Comparison of ENCODE assay signal across 13 cellular contexts in the genomic region with DNA sequence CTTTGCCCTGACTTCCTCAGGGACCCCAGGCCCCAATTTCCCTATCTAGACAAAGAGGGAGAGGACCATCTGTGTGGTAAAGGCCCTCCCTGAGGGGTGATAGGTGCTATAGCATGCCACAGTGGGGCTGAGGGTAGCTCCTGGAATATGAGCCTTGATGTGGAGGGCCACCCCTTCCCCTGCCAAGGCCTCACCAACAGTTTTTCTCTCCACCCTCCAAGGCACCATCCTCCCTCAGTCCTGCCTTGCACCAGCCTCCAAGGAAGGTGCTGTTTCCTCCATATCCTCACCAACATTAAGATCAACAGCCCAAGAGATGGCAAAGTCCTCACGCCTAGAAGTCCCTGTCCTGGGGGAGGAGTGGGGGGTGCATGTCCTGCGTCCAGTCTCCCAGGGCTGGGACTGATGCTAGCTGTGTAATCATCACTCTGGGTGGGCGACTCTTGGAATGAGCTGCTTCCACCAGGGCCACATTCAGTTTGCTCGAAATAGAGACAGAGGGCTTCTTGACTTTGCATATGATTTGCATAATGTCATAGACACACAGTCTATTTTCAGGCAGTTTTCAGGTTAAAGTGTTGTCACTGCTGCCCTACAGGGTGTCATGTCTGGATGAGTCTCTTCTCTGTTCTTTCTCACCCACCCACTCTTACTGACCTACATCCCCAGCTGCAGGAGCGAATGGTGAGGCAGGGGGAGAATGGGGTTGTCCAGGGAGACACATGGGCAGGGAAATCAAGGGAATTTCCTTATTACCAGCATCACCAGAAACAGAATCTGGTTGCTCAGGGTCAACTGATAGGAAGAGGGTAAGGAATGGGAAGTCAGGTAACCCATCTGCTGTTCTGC. TPM values are rescaled to one million over a fixed set of nuclear protein-coding genes. Genes with fewer than 3 reads are reported as not detected.
A peak's percentile ranks its signal among the peaks of the same experiment; 100 is the strongest.
DNase-seq lines count a peak whose midpoint lies in the region; ATAC-seq and TF ChIP-seq lines count a peak whose summit lies in the region.
"Had no signal": no experiment of that assay in that cellular context is flagged by ENCODE, and none has a peak within 500 bp of the region (broad histone marks: within the 10 kb centered on the region; RNA-seq: fewer than 3 reads in every experiment).

No MANE protein-coding gene starts in this region.

- H3K4me2 ChIP-seq in trophoblast cell (ENCODE audit: low read length) (no peak overlapping the region), H9 (ENCODE audit: insufficient read depth, insufficient read length, low read length) (no peak overlapping the region)

- no peak overlapping the region for H3K23ac ChIP-seq in trophoblast cell (ENCODE audit: low read length)
- no peak overlapping the region for H3K23ac ChIP-seq in H9 (ENCODE audit: insufficient read length, low read depth, low read length)

- no peak overlapping the region for H3T11ph ChIP-seq in H9 (ENCODE audit: low read length)

- H3K56ac ChIP-seq in H9 (ENCODE audit: insufficient read length, low read depth, low read length) = no peak overlapping the region

- H2AFZ ChIP-seq in trophoblast cell (ENCODE audit: insufficient read depth, low read length, poor library complexity) (no peak overlapping the region), H9 (ENCODE audit: low read length) (no peak overlapping the region)

- no peaks in the 10 kb centered on the region for H3K9me3 ChIP-seq in trophoblast cell (ENCODE audit: insufficient read depth, low read depth, low read length)
- no peaks in the 10 kb centered on the region for H3K9me3 ChIP-seq in H9 (ENCODE audit: control insufficient read depth, low read depth, low read length)
- H3K9me3 ChIP-seq: Peyer's patch had no signal

- CTCF ChIA-PET in activated CD8-positive, alpha-beta memory T cell treated with anti-CD3 and anti-CD28 coated beads, Interleukin-2, amount 10 ng/mL, durations not matched to agents 7 days and 5 days (lab: Charles Lee) = interaction anchor here (0.8 to 7.1 kb wide), 6 partner anchors 9 to 56 kb away, joined by 3 to 43 read pairs (median 5); partner anchors contain the start of gene ACVRL1

- H4K91ac ChIP-seq in trophoblast cell (ENCODE audit: low read depth, low read length) (peak overlapping the region; percentile 45), H9 (ENCODE audit: insufficient read length, low read depth, low read length) (no peak overlapping the region)

- no peak overlapping the region for H2BK20ac ChIP-seq in H9 (ENCODE audit: low read depth, low read length, poor library complexity, severe bottlenecking)

- no peaks in the 10 kb centered on the region for H3K9me3 Mint-ChIP-seq in activated CD8-positive, alpha-beta memory T cell treated with anti-CD3 and anti-CD28 coated beads, Interleukin-2, amount 10 ng/mL, durations not matched to agents 7 days and 5 days (ENCODE audit: low read depth)
- H3K9me3 Mint-ChIP-seq in H9 = no peaks in the 10 kb centered on the region
- H3K9me3 Mint-ChIP-seq: activated naive CD8-positive, alpha-beta T cell treated with anti-CD3 and anti-CD28 coated beads, Interleukin-2, amount 10 ng/mL, durations not matched to agents 7 days and 5 days had no signal

- H2AK5ac ChIP-seq in trophoblast cell (ENCODE audit: low read length) = no peak overlapping the region
- H2AK5ac ChIP-seq in H9 (ENCODE audit: insufficient read length, low read length) = no peak overlapping the region

- peaks cover 8 to 15% of the 10 kb centered on the region in 2 experiments for H3K4me1 ChIP-seq in trophoblast cell (ENCODE audit: control insufficient read depth in 1 of 2, insufficient read depth in 2 of 2, low read length in 2 of 2)
- no peaks in the 10 kb centered on the region; the same call in 1 of the 2 replicates for H3K4me1 ChIP-seq in H9 (ENCODE audit: insufficient read depth, low read length)

- no peak overlapping the region for H3K18ac ChIP-seq in trophoblast cell (ENCODE audit: low read length)
- H3K18ac ChIP-seq in H9 (ENCODE audit: insufficient read length, low read depth, low read length) = no peak overlapping the region

- peak; percentile 50 for ATAC-seq in GM21619 (IDR thresholded peaks at IDR 0.05; ENCODE audit: unreplicated experiment)
- no peak for ATAC-seq in activated CD8-positive, alpha-beta memory T cell treated with anti-CD3 and anti-CD28 coated beads, Interleukin-2, amount 10 ng/mL, durations not matched to agents 7 days and 5 days

- no peak overlapping the region for H2BK15ac ChIP-seq in H9 (ENCODE audit: low read depth, low read length)

- H3K4ac ChIP-seq in trophoblast cell (ENCODE audit: low read depth, low read length) = no peak overlapping the region
- no peak overlapping the region for H3K4ac ChIP-seq in H9 (ENCODE audit: low read depth, low read length)

- H3K14ac ChIP-seq in trophoblast cell (ENCODE audit: low read length) = no peak overlapping the region
- H3K14ac ChIP-seq in H9 (ENCODE audit: insufficient read depth, low read length) = no peak overlapping the region

- no peak overlapping the region for H3K4me3 Mint-ChIP-seq in activated CD8-positive, alpha-beta memory T cell treated with anti-CD3 and anti-CD28 coated beads, Interleukin-2, amount 10 ng/mL, durations not matched to agents 7 days and 5 days
- no peak overlapping the region for H3K4me3 Mint-ChIP-seq in H9
- H3K4me3 Mint-ChIP-seq: activated naive CD8-positive, alpha-beta T cell treated with anti-CD3 and anti-CD28 coated beads, Interleukin-2, amount 10 ng/mL, durations not matched to agents 7 days and 5 days had no signal

- DNase-seq in GM13976 (ENCODE audit: low spot score) (peak; percentile 60), NCI-H526 treated with DMSO at 0.1 percent for 48 hours (lab: John Stamatoyannopoulos, UW) (peak; percentile 95), trophoblast cell (peak in 1 of 2 donors; percentile 13), H9 (no peak), 8988T (no peak)
- DNase-seq in activated CD8-positive, alpha-beta memory T cell treated with anti-CD3 and anti-CD28 coated beads, Interleukin-2, amount 10 ng/mL, durations not matched to agents 7 days and 5 days = no peak
- DNase-seq in activated T-cell treated with anti-CD3 and anti-CD28 coated beads, Interleukin-2, amount 50 U/mL, for 48 hours = no peak
- DNase-seq: activated CD8-positive, alpha-beta memory T cell treated with anti-CD3 and anti-CD28 coated beads for 24 hours; activated naive CD8-positive, alpha-beta T cell treated with anti-CD3 and anti-CD28 coated beads, Interleukin-2, amount 10 ng/mL, durations not matched to agents 7 days and 5 days had no signal

- no peak overlapping the region for H3K4me3 ChIP-seq in trophoblast cell (ENCODE audit: low read depth, low read length)
- H3K4me3 ChIP-seq: Peyer's patch had no signal

- peaks cover 7% of the 10 kb centered on the region for H3K79me1 ChIP-seq in trophoblast cell (ENCODE audit: low read length)
- H3K79me1 ChIP-seq in H9 (ENCODE audit: insufficient read depth, low read depth, low read length, poor library complexity, severe bottlenecking) = no peaks in the 10 kb centered on the region

- no peaks in the 10 kb centered on the region for H3K36me3 ChIP-seq in trophoblast cell (ENCODE audit: control insufficient read depth in 1 of 2, insufficient read depth in 2 of 2, low read length in 2 of 2)
- H3K36me3 ChIP-seq: Peyer's patch had no signal

- peaks cover 4% of the 10 kb centered on the region for H3K4me1 Mint-ChIP-seq in activated CD8-positive, alpha-beta memory T cell treated with anti-CD3 and anti-CD28 coated beads, Interleukin-2, amount 10 ng/mL, durations not matched to agents 7 days and 5 days
- peaks cover 19 to 35% of the 10 kb centered on the region in 2 experiments for H3K4me1 Mint-ChIP-seq in H9

- H2BK120ac ChIP-seq in trophoblast cell (ENCODE audit: insufficient read depth, low read length, poor library complexity) (no peak overlapping the region), H9 (ENCODE audit: low read depth, low read length, poor library complexity, severe bottlenecking) (no peak overlapping the region)

- TF ChIP-seq CTCF in GM13976 (IDR thresholded peaks at IDR 0.05; ENCODE audit: borderline replicate concordance, control extremely low read depth, extremely low read depth, insufficient read depth, missing control alignments) (no peak), H9 (conservative IDR thresholded peaks at IDR 0.05) (no peak)

- no peaks in the 10 kb centered on the region for H3K36me3 Mint-ChIP-seq in activated CD8-positive, alpha-beta memory T cell treated with anti-CD3 and anti-CD28 coated beads, Interleukin-2, amount 10 ng/mL, durations not matched to agents 7 days and 5 days
- no peaks in the 10 kb centered on the region for H3K36me3 Mint-ChIP-seq in H9 (ENCODE audit: insufficient read depth in 1 of 3, low read depth in 3 of 3)
- H3K36me3 Mint-ChIP-seq: activated naive CD8-positive, alpha-beta T cell treated with anti-CD3 and anti-CD28 coated beads, Interleukin-2, amount 10 ng/mL, durations not matched to agents 7 days and 5 days had no signal

- H3K27ac ChIP-seq in trophoblast cell (ENCODE audit: low read depth, low read length) (no peak overlapping the region), H9 (ENCODE audit: insufficient read length, low read depth, low read length) (no peak overlapping the region)

- H3K79me2 ChIP-seq in trophoblast cell (ENCODE audit: control insufficient read depth, insufficient read depth, low read length, poor library complexity) = no peaks in the 10 kb centered on the region
- no peaks in the 10 kb centered on the region for H3K79me2 ChIP-seq in H9 (ENCODE audit: insufficient read depth, low read length)

- H3K9ac ChIP-seq in trophoblast cell (ENCODE audit: low read length) (no peak overlapping the region), H9 (ENCODE audit: extremely low read depth, insufficient read length, low read length) (no peak overlapping the region)

- H3K23me2 ChIP-seq in H9 (ENCODE audit: insufficient read length, low read depth, low read length, poor library complexity, severe bottlenecking) = no peaks in the 10 kb centered on the region

- H2BK12ac ChIP-seq in trophoblast cell (ENCODE audit: low read length) (peak overlapping the region; percentile 4), H9 (ENCODE audit: insufficient read length, low read depth, low read length) (no peak overlapping the region)

- H3K27ac Mint-ChIP-seq in activated CD8-positive, alpha-beta memory T cell treated with anti-CD3 and anti-CD28 coated beads, Interleukin-2, amount 10 ng/mL, durations not matched to agents 7 days and 5 days = no peak overlapping the region
- no peak overlapping the region for H3K27ac Mint-ChIP-seq in H9
- H3K27ac Mint-ChIP-seq: activated naive CD8-positive, alpha-beta T cell treated with anti-CD3 and anti-CD28 coated beads, Interleukin-2, amount 10 ng/mL, durations not matched to agents 7 days and 5 days had no signal

- no peak overlapping the region for H4K5ac ChIP-seq in H9 (ENCODE audit: insufficient read length, low read depth, low read length)

- H3K27me3 ChIP-seq in trophoblast cell (ENCODE audit: insufficient read depth, low read length) (no peaks in the 10 kb centered on the region), H9 (ENCODE audit: insufficient read depth, low read length) (no peaks in the 10 kb centered on the region)
- H3K27me3 ChIP-seq: Peyer's patch had no signal

- WGBS in trophoblast cell (ENCODE audit: extremely low coverage, insufficient coverage, insufficient read length) = no CpG with 5 or more reads among the region's 5 CpGs
- WGBS in H9 (ENCODE audit: extremely low coverage, insufficient read length, low lambda C conversion rate) = no CpG with 5 or more reads among the region's 5 CpGs

- no peak overlapping the region for H4K12ac ChIP-seq in trophoblast cell (ENCODE audit: low read depth, low read length)

- H4K8ac ChIP-seq in trophoblast cell (ENCODE audit: low read depth, low read length) (no peak overlapping the region), H9 (replicated peaks; ENCODE audit: insufficient read length, low read depth, low read length) (no peak overlapping the region)

- H4K20me1 ChIP-seq in H9 (ENCODE audit: control insufficient read depth, insufficient read depth, insufficient read length) = no peaks in the 10 kb centered on the region

- in situ Hi-C loops in GM13976 (cut with MboI; ENCODE audit: low sequenced_read_pairs, unreplicated experiment) = no loop called here

- no peak overlapping the region for H2BK5ac ChIP-seq in trophoblast cell (ENCODE audit: low read depth, low read length, poor library complexity)
- no peak overlapping the region for H2BK5ac ChIP-seq in H9 (ENCODE audit: insufficient read length, low read length)

- peaks cover 12% of the 10 kb centered on the region for H3K27me3 Mint-ChIP-seq in activated CD8-positive, alpha-beta memory T cell treated with anti-CD3 and anti-CD28 coated beads, Interleukin-2, amount 10 ng/mL, durations not matched to agents 7 days and 5 days
- peaks cover 33% of the 10 kb centered on the region for H3K27me3 Mint-ChIP-seq in H9 (ENCODE audit: low read depth)

RNA-seq across cellular contexts. Expression of gene ACVRL1, which starts 17.5 kb away (rescaled TPM):
- 2.8 and 3.1 TPM in 2 replicates for polyA plus RNA-seq in trophoblast cell (2013)
- not detected for total RNA-seq in activated CD8-positive, alpha-beta memory T cell treated with anti-CD3 and anti-CD28 coated beads, Interleukin-2, amount 10 ng/mL, durations not matched to agents 7 days and 5 days
- total RNA-seq in H9 (2021) = not detected in 2 replicates
- total RNA-seq: activated naive CD8-positive, alpha-beta T cell treated with anti-CD3 and anti-CD28 coated beads, Interleukin-2, amount 10 ng/mL, durations not matched to agents 7 days and 5 days had no signal

RNA-seq across cellular contexts. Expression of gene ACVR1B, which starts 26.7 kb away (rescaled TPM):
- polyA plus RNA-seq in trophoblast cell (2013) = 8.2 TPM in 2 replicates
- 1 to 10 TPM; 3.5 to 4.3 TPM for total RNA-seq in activated CD8-positive, alpha-beta memory T cell treated with anti-CD3 and anti-CD28 coated beads, Interleukin-2, amount 10 ng/mL, durations not matched to agents 7 days and 5 days
- 15.6 and 16.3 TPM in 2 replicates for total RNA-seq in H9 (2021)

RNA-seq across cellular contexts. Expression of gene ANKRD33, which starts 36.9 kb away (rescaled TPM):
- 0.17 and 0.38 TPM in 2 replicates for polyA plus RNA-seq in trophoblast cell (2013)
- total RNA-seq in activated CD8-positive, alpha-beta memory T cell treated with anti-CD3 and anti-CD28 coated beads, Interleukin-2, amount 10 ng/mL, durations not matched to agents 7 days and 5 days = not detected
- total RNA-seq in H9 (2021) = 0.61 and 0.81 TPM in 2 replicates
- total RNA-seq: activated naive CD8-positive, alpha-beta T cell treated with anti-CD3 and anti-CD28 coated beads, Interleukin-2, amount 10 ng/mL, durations not matched to agents 7 days and 5 days; M059J; Peyer's patch; renal cortical epithelial cell had no signal

Comparison
In these comparisons a context has a peak if more than half of its experiments do, and no peak if none do; other contexts are left out.
1. DNase-seq: peak in GM13976 (single experiment) and NCI-H526 treated with DMSO at 0.1 percent for 48 hours (single experiment); none in activated CD8-positive, alpha-beta memory T cell treated with anti-CD3 and anti-CD28 coated beads, Interleukin-2, amount 10 ng/mL, durations not matched to agents 7 days and 5 days (single experiment), H9 (single experiment), 8988T (single experiment) and activated T-cell treated with anti-CD3 and anti-CD28 coated beads, Interleukin-2, amount 50 U/mL, for 48 hours (0 of 2).